Comparison of ENCODE assay signal across 1 cellular context in the genomic region with DNA sequence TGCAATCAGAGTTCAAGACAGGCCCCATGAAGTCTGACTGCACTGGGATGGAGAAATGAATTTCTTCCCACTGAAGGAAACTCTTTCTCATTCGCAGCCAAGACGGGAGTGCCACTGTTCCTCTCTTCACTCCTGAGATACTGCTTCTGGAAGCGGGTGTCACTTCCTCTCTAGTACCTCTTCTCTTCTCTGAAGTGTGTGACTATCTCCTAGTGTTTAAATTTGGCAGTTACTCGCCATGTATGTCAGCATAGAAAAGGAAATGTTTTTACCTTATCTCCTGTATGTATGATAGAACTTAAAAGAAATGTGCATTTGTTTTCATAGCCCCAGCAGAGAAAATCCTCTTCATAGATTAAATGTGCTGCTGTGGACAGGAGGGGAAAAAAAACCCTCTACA.
TF ChIP-seq lines count a peak whose summit lies in the region.

No MANE protein-coding gene starts in this region.

TF ChIP-seq in K562, 482 proteins besides CTCF, POLR2A, EP300 and RAD21 (continued from another document):
- TF ChIP-seq TCF7L2 (IDR thresholded peaks at IDR 0.05; ENCODE audit: low read depth, low read length), result no peak
- TF ChIP-seq, protein P1, sequence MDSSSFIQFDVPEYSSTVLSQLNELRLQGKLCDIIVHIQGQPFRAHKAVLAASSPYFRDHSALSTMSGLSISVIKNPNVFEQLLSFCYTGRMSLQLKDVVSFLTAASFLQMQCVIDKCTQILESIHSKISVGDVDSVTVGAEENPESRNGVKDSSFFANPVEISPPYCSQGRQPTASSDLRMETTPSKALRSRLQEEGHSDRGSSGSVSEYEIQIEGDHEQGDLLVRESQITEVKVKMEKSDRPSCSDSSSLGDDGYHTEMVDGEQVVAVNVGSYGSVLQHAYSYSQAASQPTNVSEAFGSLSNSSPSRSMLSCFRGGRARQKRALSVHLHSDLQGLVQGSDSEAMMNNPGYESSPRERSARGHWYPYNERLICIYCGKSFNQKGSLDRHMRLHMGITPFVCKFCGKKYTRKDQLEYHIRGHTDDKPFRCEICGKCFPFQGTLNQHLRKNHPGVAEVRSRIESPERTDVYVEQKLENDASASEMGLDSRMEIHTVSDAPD (CRISPR knock-in tag; IDR thresholded peaks at IDR 0.05), result no peak
- TF ChIP-seq, protein P2, sequence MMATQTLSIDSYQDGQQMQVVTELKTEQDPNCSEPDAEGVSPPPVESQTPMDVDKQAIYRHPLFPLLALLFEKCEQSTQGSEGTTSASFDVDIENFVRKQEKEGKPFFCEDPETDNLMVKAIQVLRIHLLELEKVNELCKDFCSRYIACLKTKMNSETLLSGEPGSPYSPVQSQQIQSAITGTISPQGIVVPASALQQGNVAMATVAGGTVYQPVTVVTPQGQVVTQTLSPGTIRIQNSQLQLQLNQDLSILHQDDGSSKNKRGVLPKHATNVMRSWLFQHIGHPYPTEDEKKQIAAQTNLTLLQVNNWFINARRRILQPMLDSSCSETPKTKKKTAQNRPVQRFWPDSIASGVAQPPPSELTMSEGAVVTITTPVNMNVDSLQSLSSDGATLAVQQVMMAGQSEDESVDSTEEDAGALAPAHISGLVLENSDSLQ (IDR thresholded peaks at IDR 0.05), result no peak
